25 cellular contexts compared by ENCODE assay signal in the genomic region with DNA sequence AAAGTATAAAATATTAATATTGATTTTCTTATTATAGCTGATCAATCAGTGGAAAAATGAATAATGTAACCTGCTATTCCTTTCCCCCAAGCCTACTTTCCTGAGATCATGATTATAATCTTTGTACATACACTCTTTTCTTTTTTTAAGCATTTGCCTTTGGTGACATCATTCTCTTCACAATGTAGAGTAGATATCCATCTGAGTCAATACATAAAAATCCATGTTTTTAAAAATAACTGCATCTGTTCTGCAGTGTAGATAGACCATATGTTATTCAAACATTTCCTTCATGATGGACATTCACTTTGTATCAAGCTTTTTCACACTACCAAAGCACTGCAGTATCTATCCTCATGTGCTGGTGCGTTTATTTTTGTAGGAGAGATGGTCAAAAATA.
DNase-seq lines count a peak whose midpoint lies in the region; ATAC-seq, FAIRE-seq and TF ChIP-seq lines count a peak whose summit lies in the region.
"Had no signal": no experiment of that assay in that cellular context is flagged by ENCODE, and none has a peak within 500 bp of the region (broad histone marks: within the 10 kb centered on the region; RNA-seq: fewer than 3 reads in every experiment).

No MANE protein-coding gene starts in this region.

- no peak for TF ChIP-seq RAD21 in HepG2 (CRISPR knock-in tag; IDR thresholded peaks at IDR 0.05)

- intact Hi-C loops in HepG2 (cut with micrococcal nuclease; ENCODE audit: unreplicated experiment) (no loop called here), right lobe of liver (cut with DNase I) (no loop called here), esophagus muscularis mucosa (cut with DNase I) (no loop called here)

- no peak overlapping the region for H3K4me2 ChIP-seq in HepG2 (ENCODE audit: low read depth, low read length)
- H3K4me2 ChIP-seq in astrocyte (ENCODE audit: low read length): peak overlapping the region; percentile 26
- H3K4me2 ChIP-seq: BLaER1 treated with 17β-estradiol and CSF1 and Interleukin-3, amounts not matched to agents 10 nM and 100 nM had no signal

- H3K9me3 Mint-ChIP-seq in astrocyte (ENCODE audit: unreplicated experiment): no peaks in the 10 kb centered on the region

- peaks cover 6% of the 10 kb centered on the region for H3K79me2 ChIP-seq in HepG2 (ENCODE audit: insufficient read depth, low read length)
- peaks cover 2% of the 10 kb centered on the region for H3K79me2 ChIP-seq in astrocyte (ENCODE audit: insufficient read depth, low read length)

- no peaks in the 10 kb centered on the region for H3K27me3 Mint-ChIP-seq in astrocyte (ENCODE audit: low read depth, unreplicated experiment)
- H3K27me3 Mint-ChIP-seq: CD8-positive, alpha-beta memory T cell had no signal

- H3K9me3 ChIP-seq in HepG2 (ENCODE audit: low read length): no peaks in the 10 kb centered on the region
- H3K9me3 ChIP-seq in right lobe of liver: no peaks in the 10 kb centered on the region
- H3K9me3 ChIP-seq in astrocyte (ENCODE audit: insufficient read depth, low read depth, low read length): no peaks in the 10 kb centered on the region
- H3K9me3 ChIP-seq in esophagus muscularis mucosa: no peaks in the 10 kb centered on the region
- H3K9me3 ChIP-seq: BLaER1 treated with 17β-estradiol and CSF1 and Interleukin-3, amounts not matched to agents 10 nM and 100 nM had no signal

- peaks cover 18% of the 10 kb centered on the region for H3K4me1 Mint-ChIP-seq in astrocyte (ENCODE audit: low read depth, unreplicated experiment)
- H3K4me1 Mint-ChIP-seq: CD8-positive, alpha-beta memory T cell had no signal

- no peaks in the 10 kb centered on the region for H3K36me3 Mint-ChIP-seq in astrocyte (ENCODE audit: low read depth, unreplicated experiment)
- H3K36me3 Mint-ChIP-seq: CD8-positive, alpha-beta memory T cell had no signal

- CTCF ChIA-PET in HepG2 (lab: Yijun Ruan, JAX; ENCODE audit: low intra/inter-chr PET ratio, low total read pairs): no interaction called here

- no peak overlapping the region for H3K4me3 Mint-ChIP-seq in astrocyte (ENCODE audit: unreplicated experiment)
- H3K4me3 Mint-ChIP-seq: CD8-positive, alpha-beta memory T cell had no signal

- H3K27ac Mint-ChIP-seq in astrocyte (ENCODE audit: unreplicated experiment): no peak overlapping the region

- no peak for TF ChIP-seq CTCF in HepG2 (CRISPR knock-in tag; IDR thresholded peaks at IDR 0.05)
- no peak for TF ChIP-seq CTCF in right lobe of liver (IDR thresholded peaks at IDR 0.05)
- no peak for TF ChIP-seq CTCF in astrocyte (IDR thresholded peaks at IDR 0.05; ENCODE audit: insufficient read depth, low read depth, low read length)
- no peak for TF ChIP-seq CTCF in fibroblast of pulmonary artery (IDR thresholded peaks at IDR 0.05; ENCODE audit: low read length, missing control alignments)
- no peak for TF ChIP-seq CTCF in esophagus muscularis mucosa (IDR thresholded peaks at IDR 0.05)

- FAIRE-seq in HepG2 (lab: Jason Lieb, UNC) (no peak), astrocyte (lab: Jason Lieb, UNC) (no peak)
- FAIRE-seq: D721Med, GM12878, H54, HTR-8/SVneo had no signal

- 97% methylated on average over 1 of the region's 1 CpG for WGBS in HepG2 (ENCODE audit: low lambda C conversion rate)
- WGBS in right lobe of liver (ENCODE audit: insufficient coverage, low coverage, low lambda C conversion rate, missing lambda C conversion rate): 90% methylated on average over 1 of the region's 1 CpG
- WGBS in esophagus muscularis mucosa: 93% methylated on average over 1 of the region's 1 CpG

- no peak overlapping the region for H3K4me3 ChIP-seq in HepG2 (replicated peaks in 1 of 3; ENCODE audit: insufficient read depth in 1 of 3, low read depth in 2 of 3, low read length in 3 of 3)
- H3K4me3 ChIP-seq in right lobe of liver: no peak overlapping the region
- no peak overlapping the region for H3K4me3 ChIP-seq in astrocyte (ENCODE audit: insufficient read depth, low read depth, low read length)
- H3K4me3 ChIP-seq in fibroblast of pulmonary artery (replicated peaks; ENCODE audit: low read depth, low read length): no peak overlapping the region
- no peak overlapping the region for H3K4me3 ChIP-seq in esophagus muscularis mucosa
- H3K4me3 ChIP-seq: BLaER1 treated with 17β-estradiol and CSF1 and Interleukin-3, amounts not matched to agents 10 nM and 100 nM; GM12878 had no signal

- H3K9ac ChIP-seq in HepG2 (ENCODE audit: insufficient read depth, low read depth, low read length) (no peak overlapping the region), astrocyte (ENCODE audit: low read length) (no peak overlapping the region)
- H3K9ac ChIP-seq: BLaER1 treated with 17β-estradiol and CSF1 and Interleukin-3, amounts not matched to agents 10 nM and 100 nM had no signal

- TF ChIP-seq EP300 in HepG2 (IDR thresholded peaks at IDR 0.05; ENCODE audit: low read depth in 2 of 2, low read length in 2 of 2): no peak
- no peak for TF ChIP-seq EP300 in HepG2 (CRISPR knock-in tag; IDR thresholded peaks at IDR 0.05; ENCODE audit: borderline replicate concordance)
- no peak for TF ChIP-seq EP300 in esophagus muscularis mucosa (IDR thresholded peaks at IDR 0.05)

- H3K4me1 ChIP-seq in HepG2 (ENCODE audit: insufficient read depth, low read length): peaks cover 30% of the 10 kb centered on the region
- H3K4me1 ChIP-seq in right lobe of liver: peaks cover 0 to 12% (median 0%) of the 10 kb centered on the region in 4 donors
- H3K4me1 ChIP-seq in astrocyte (ENCODE audit: insufficient read depth, low read length): peaks cover 3% of the 10 kb centered on the region
- H3K4me1 ChIP-seq in esophagus muscularis mucosa: peaks cover 12 to 20% (median 17%) of the 10 kb centered on the region in 4 donors
- H3K4me1 ChIP-seq: BLaER1 treated with 17β-estradiol and CSF1 and Interleukin-3, amounts not matched to agents 10 nM and 100 nM had no signal

- TF ChIP-seq POLR2A in HepG2 (IDR thresholded peaks at IDR 0.05; ENCODE audit: insufficient read depth in 1 of 2, low read depth in 2 of 2, low read length in 2 of 2) (no peak), right lobe of liver (IDR thresholded peaks at IDR 0.05) (no peak), esophagus muscularis mucosa (IDR thresholded peaks at IDR 0.05; ENCODE audit: low read depth) (no peak)

- in situ Hi-C loops in HepG2 (cut with HindIII; ENCODE audit: extremely low pct_ligation_motif_present, low pct_unique_long_range_greater_than_20kb): no loop called here

- H3K27ac ChIP-seq in HepG2 (ENCODE audit: extremely low read length, insufficient read depth, low read length) (no peak overlapping the region), right lobe of liver (no peak overlapping the region), astrocyte (ENCODE audit: low read depth, low read length) (no peak overlapping the region), esophagus muscularis mucosa (replicated peaks in 1 of 4) (no peak overlapping the region)
- H3K27ac ChIP-seq: 22Rv1; BLaER1 treated with 17β-estradiol and CSF1 and Interleukin-3, amounts not matched to agents 10 nM and 100 nM; HL-60 had no signal

- H3K36me3 ChIP-seq in HepG2 (replicated peaks in 1 of 2; ENCODE audit: control insufficient read depth in 1 of 2, insufficient read depth in 2 of 2, low read length in 2 of 2) (no peaks in the 10 kb centered on the region), right lobe of liver (no peaks in the 10 kb centered on the region), astrocyte (ENCODE audit: insufficient read depth, low read length) (no peaks in the 10 kb centered on the region), esophagus muscularis mucosa (no peaks in the 10 kb centered on the region)

- H2AFZ ChIP-seq in HepG2 (ENCODE audit: low read length) (no peak overlapping the region), astrocyte (ENCODE audit: low read depth, low read length) (no peak overlapping the region)

- H3K27me3 ChIP-seq in HepG2 (ENCODE audit: control insufficient read depth in 1 of 2, insufficient read depth in 2 of 2, low read length in 2 of 2): no peaks in the 10 kb centered on the region
- H3K27me3 ChIP-seq in right lobe of liver: no peaks in the 10 kb centered on the region
- H3K27me3 ChIP-seq in astrocyte (ENCODE audit: insufficient read depth, low read length): no peaks in the 10 kb centered on the region
- no peaks in the 10 kb centered on the region for H3K27me3 ChIP-seq in esophagus muscularis mucosa
- H3K27me3 ChIP-seq: BLaER1 treated with 17β-estradiol and CSF1 and Interleukin-3, amounts not matched to agents 10 nM and 100 nM had no signal

- H4K20me1 ChIP-seq in HepG2 (ENCODE audit: insufficient read depth, low read length) (no peaks in the 10 kb centered on the region), astrocyte (ENCODE audit: insufficient read depth, low read length) (peaks cover 24% of the 10 kb centered on the region)

- no peak for DNase-seq in HepG2 (ENCODE audit: low spot score)
- DNase-seq in right lobe of liver: no peak
- peak; percentile 43 for DNase-seq in astrocyte (ENCODE audit: low read depth)
- DNase-seq in fibroblast of pulmonary artery (ENCODE audit: low read depth): peak; percentile 23
- DNase-seq in UCSD-AML1 (lab: John Stamatoyannopoulos, UW; ENCODE audit: unreplicated experiment): no peak
- no peak for DNase-seq in esophagus muscularis mucosa (ENCODE audit: extremely low spot score)
- DNase-seq: CD8-positive, alpha-beta memory T cell; DMS79; GDM1; MV-4-11; NCI-H1417; NCI-H187 treated with DMSO at 0.1 percent for 48 hours; NCI-H446 treated with DMSO at 0.1 percent for 48 hours; NK-92 treated with Interleukin-12 subunit alpha and Interleukin-12 subunit beta, amount 100 ng/mL, for 24 hours; OCI-M1; SHP77 treated with DMSO at 0.1 percent for 48 hours had no signal

- no peak for ATAC-seq in HepG2
- ATAC-seq in right lobe of liver: no peak
- ATAC-seq in GM21367 (IDR thresholded peaks at IDR 0.05; ENCODE audit: unreplicated experiment): no peak
- ATAC-seq in esophagus mucosa: no peak
- ATAC-seq: GM12878 had no signal

- BruUV-seq in HepG2 (replicated peaks; lab: Mats Ljungman, UMichigan): no TSS peak

- POLR2A ChIA-PET in HepG2 (lab: Yijun Ruan, JAX): no interaction called here

TF ChIP-seq in HepG2, 621 proteins besides CTCF, POLR2A, EP300 and RAD21:
- TF ChIP-seq CENPX (CRISPR knock-in tag; IDR thresholded peaks at IDR 0.05): no peak
- TF ChIP-seq KLF12 (CRISPR knock-in tag; IDR thresholded peaks at IDR 0.05; ENCODE audit: borderline replicate concordance): no peak
- TF ChIP-seq ATF7 (IDR thresholded peaks at IDR 0.05): 0 out of 2 replicates have a peak, but pooled peaks have one; percentile 6
- no peak for TF ChIP-seq ATF7 (CRISPR knock-in tag; IDR thresholded peaks at IDR 0.05)
- no peak for TF ChIP-seq PLRG1 (conservative IDR thresholded peaks at IDR 0.05)
- TF ChIP-seq ELF1 (CRISPR knock-in tag; IDR thresholded peaks at IDR 0.05): no peak
- no peak for TF ChIP-seq ZNF816 (CRISPR knock-in tag; IDR thresholded peaks at IDR 0.05; ENCODE audit: borderline replicate concordance)
- TF ChIP-seq ZEB1 (IDR thresholded peaks at IDR 0.05; ENCODE audit: insufficient replicate concordance, low read depth): no peak
TF ChIP-seq in HepG2: peak in this region for 1.

Comparison
In these comparisons a context has a peak if more than half of its experiments do, and no peak if none do; other contexts are left out.
1. DNase-seq: peak in astrocyte (single experiment) and fibroblast of pulmonary artery (single experiment); none in HepG2 (single experiment), right lobe of liver (0 of 3), UCSD-AML1 (single experiment) and esophagus muscularis mucosa (single experiment).